14 cellular contexts compared by ENCODE assay signal in the genomic region with DNA sequence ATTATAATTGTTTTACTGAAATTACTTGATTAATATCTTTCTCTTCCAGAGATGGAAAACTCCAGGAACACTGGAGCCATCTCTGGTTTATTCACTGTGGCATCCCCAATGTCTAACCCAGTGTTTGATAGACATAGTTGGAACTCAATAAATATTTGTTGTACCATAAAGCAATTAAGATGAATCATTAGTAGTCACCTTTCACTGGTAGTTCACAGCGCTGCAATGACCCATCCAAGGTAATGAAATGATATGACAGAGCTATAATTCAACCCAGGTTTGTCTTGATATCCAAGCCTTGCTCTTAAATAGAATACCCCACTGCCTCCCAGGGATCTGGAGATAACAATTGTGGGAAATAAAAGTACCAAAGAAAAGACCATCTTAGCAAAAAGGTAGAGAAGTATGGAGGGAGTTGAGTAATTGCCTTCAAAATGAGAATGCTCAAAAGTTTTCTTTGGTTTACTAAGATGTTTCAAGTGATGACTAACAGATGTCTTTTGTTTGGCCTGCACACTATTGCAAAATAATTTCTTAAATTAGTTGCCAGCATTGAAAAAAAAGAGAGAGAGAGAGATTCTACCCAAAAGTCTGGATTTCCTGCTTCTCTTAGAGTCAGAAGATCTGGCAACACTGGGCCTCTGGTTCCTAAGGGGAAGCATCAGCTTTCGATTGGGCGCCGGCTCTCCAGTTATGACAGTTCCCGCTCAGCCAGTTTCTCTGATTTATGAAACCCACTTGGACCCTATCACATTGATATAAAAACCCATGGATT.
DNase-seq lines count a peak whose midpoint lies in the region; ATAC-seq, FAIRE-seq and TF ChIP-seq lines count a peak whose summit lies in the region.
"Had no signal": no experiment of that assay in that cellular context is flagged by ENCODE, and none has a peak within 500 bp of the region (broad histone marks: within the 10 kb centered on the region; RNA-seq: fewer than 3 reads in every experiment).

No MANE protein-coding gene starts in this region.

- H3K36me3 ChIP-seq in Karpas-422 (ENCODE audit: insufficient read depth, low read length), result no peaks in the 10 kb centered on the region
- H3K36me3 ChIP-seq in adipocyte (ENCODE audit: control insufficient read depth, insufficient read depth, low read length, severe bottlenecking), result no peaks in the 10 kb centered on the region
- H3K36me3 ChIP-seq in heart left ventricle, result no peaks in the 10 kb centered on the region
- H3K36me3 ChIP-seq in suprapubic skin, result no peaks in the 10 kb centered on the region
- H3K36me3 ChIP-seq: cardiac muscle cell had no signal

- 79 to 89% (median 85%) methylated on average over 5 of the region's 5 CpGs for WGBS in heart left ventricle, 4 donors
- WGBS in suprapubic skin, result 77% methylated on average over 5 of the region's 5 CpGs

- H3K9me2 ChIP-seq in Karpas-422 (replicated peaks; ENCODE audit: insufficient read depth, low read length), result no peaks in the 10 kb centered on the region

- no peak overlapping the region for H3K27ac ChIP-seq in Karpas-422 (ENCODE audit: low read length)
- H3K27ac ChIP-seq in heart left ventricle, result peak overlapping the region in 1 of 12 donors; percentile 46
- H3K27ac ChIP-seq in suprapubic skin, result no peak overlapping the region
- H3K27ac ChIP-seq: cardiac muscle cell, parathyroid adenoma had no signal

- H3K9me3 ChIP-seq in Karpas-422 (ENCODE audit: low read length) (no peaks in the 10 kb centered on the region), adipocyte (ENCODE audit: control insufficient read depth, low read length) (peaks cover 6% of the 10 kb centered on the region), heart left ventricle (peaks cover 0 to 12% (median 5%) of the 10 kb centered on the region in 12 donors), suprapubic skin (peaks cover 3% of the 10 kb centered on the region)

- no peak for FAIRE-seq in frontal cortex (lab: Jason Lieb, UNC)
- FAIRE-seq: H1 had no signal

- peak in 3 of 4 donors; percentile 39 to 79 (median 41) for ATAC-seq in heart left ventricle
- ATAC-seq: left lobe of liver, WTC11 had no signal

- H3K79me2 ChIP-seq in Karpas-422 (ENCODE audit: low read length), result no peaks in the 10 kb centered on the region
- H3K79me2 ChIP-seq: parathyroid adenoma had no signal

- H3K9ac ChIP-seq in Karpas-422 (ENCODE audit: low read length) (no peak overlapping the region), adipocyte (ENCODE audit: low read length) (no peak overlapping the region)
- H3K9ac ChIP-seq: parathyroid adenoma had no signal

- H3K4me3 ChIP-seq in Karpas-422 (ENCODE audit: low read length) (no peak overlapping the region), adipocyte (ENCODE audit: low read length) (no peak overlapping the region), heart left ventricle (no peak overlapping the region), suprapubic skin (no peak overlapping the region)
- H3K4me3 ChIP-seq: cardiac muscle cell had no signal

- H3K27ac Mint-ChIP-seq in activated T-helper 2 cell treated with anti-CD3 and anti-CD28 coated beads, Interferon-gamma antibody, Interleukin-2, Interleukin-4, amounts not matched to agents 10 μg/mL and 5 μg/mL and 100 μg/mL, durations not matched to agents 14 hours and 24 hours and 36 hours, result no peak overlapping the region
- H3K27ac Mint-ChIP-seq: WTC11 had no signal

- H3K9me3 Mint-ChIP-seq in activated T-helper 2 cell treated with anti-CD3 and anti-CD28 coated beads, Interferon-gamma antibody, Interleukin-2, Interleukin-4, amounts not matched to agents 10 μg/mL and 5 μg/mL and 100 μg/mL, durations not matched to agents 14 hours and 24 hours and 36 hours, result peaks cover 4% of the 10 kb centered on the region

- H3K36me3 Mint-ChIP-seq in activated T-helper 2 cell treated with anti-CD3 and anti-CD28 coated beads, Interferon-gamma antibody, Interleukin-2, Interleukin-4, amounts not matched to agents 10 μg/mL and 5 μg/mL and 100 μg/mL, durations not matched to agents 14 hours and 24 hours and 36 hours (ENCODE audit: low read depth), result no peaks in the 10 kb centered on the region

- H3K4me1 Mint-ChIP-seq in activated T-helper 2 cell treated with anti-CD3 and anti-CD28 coated beads, Interferon-gamma antibody, Interleukin-2, Interleukin-4, amounts not matched to agents 10 μg/mL and 5 μg/mL and 100 μg/mL, durations not matched to agents 14 hours and 24 hours and 36 hours (ENCODE audit: low read depth), result no peaks in the 10 kb centered on the region

- TF ChIP-seq CTCF in heart left ventricle (IDR thresholded peaks at IDR 0.05), result no peak
- TF ChIP-seq CTCF in suprapubic skin (IDR thresholded peaks at IDR 0.05), result no peak

- no peaks in the 10 kb centered on the region for H4K20me1 ChIP-seq in Karpas-422 (ENCODE audit: insufficient read depth, low read depth, low read length)

- no peak overlapping the region for H2AFZ ChIP-seq in Karpas-422 (ENCODE audit: low read length)
- H2AFZ ChIP-seq: parathyroid adenoma had no signal

- H3K27me3 ChIP-seq in Karpas-422 (ENCODE audit: low read length), result no peaks in the 10 kb centered on the region
- no peaks in the 10 kb centered on the region for H3K27me3 ChIP-seq in adipocyte (replicated peaks; ENCODE audit: control insufficient read depth, insufficient read depth, low read length)
- no peaks in the 10 kb centered on the region for H3K27me3 ChIP-seq in heart left ventricle
- no peaks in the 10 kb centered on the region for H3K27me3 ChIP-seq in suprapubic skin
- H3K27me3 ChIP-seq: cardiac muscle cell had no signal

- H3K27me3 Mint-ChIP-seq in activated T-helper 2 cell treated with anti-CD3 and anti-CD28 coated beads, Interferon-gamma antibody, Interleukin-2, Interleukin-4, amounts not matched to agents 10 μg/mL and 5 μg/mL and 100 μg/mL, durations not matched to agents 14 hours and 24 hours and 36 hours (ENCODE audit: low read depth), result peaks cover 3% of the 10 kb centered on the region

- no peak overlapping the region for H3K4me3 Mint-ChIP-seq in activated T-helper 2 cell treated with anti-CD3 and anti-CD28 coated beads, Interferon-gamma antibody, Interleukin-2, Interleukin-4, amounts not matched to agents 10 μg/mL and 5 μg/mL and 100 μg/mL, durations not matched to agents 14 hours and 24 hours and 36 hours (ENCODE audit: low read depth)
- H3K4me3 Mint-ChIP-seq: WTC11 had no signal

- no peak for TF ChIP-seq EP300 in suprapubic skin (IDR thresholded peaks at IDR 0.05)

- TF ChIP-seq POLR2A in heart left ventricle (IDR thresholded peaks at IDR 0.05), result no peak
- TF ChIP-seq POLR2A in suprapubic skin (IDR thresholded peaks at IDR 0.05), result no peak

- peak; percentile 1 for DNase-seq in Karpas-422
- peak; percentile 87 for DNase-seq in adipocyte (ENCODE audit: low read depth)
- DNase-seq in heart left ventricle, result peak in 4 of 5 donors; percentile 10 to 56 (median 47)
- DNase-seq in suprapubic skin (ENCODE audit: low spot score in 2 of 2), result peak; percentile 68 to 79
- DNase-seq in mesenteric fat pad (ENCODE audit: low spot score), result no peak
- DNase-seq in frontal cortex (ENCODE audit: low spot score in 2 of 2), result no peak
- DNase-seq in activated T-helper 2 cell treated with anti-CD3 and anti-CD28 coated beads, Interferon-gamma antibody, Interleukin-2, Interleukin-4, amounts not matched to agents 10 μg/mL and 5 μg/mL and 100 μg/mL, durations not matched to agents 14 hours and 24 hours and 36 hours (ENCODE audit: low spot score), result no peak
- DNase-seq: activated T-cell treated with anti-CD3 and anti-CD28 coated beads, Interleukin-2, amount 50 U/mL, for 48 hours; NCI-H2171 had no signal

- no peaks in the 10 kb centered on the region for H3K4me1 ChIP-seq in Karpas-422 (ENCODE audit: low read length)
- H3K4me1 ChIP-seq in adipocyte (ENCODE audit: control insufficient read depth, insufficient read depth, low read length), result peaks cover 16% of the 10 kb centered on the region
- no peaks in the 10 kb centered on the region for H3K4me1 ChIP-seq in heart left ventricle
- no peaks in the 10 kb centered on the region for H3K4me1 ChIP-seq in suprapubic skin
- H3K4me1 ChIP-seq: parathyroid adenoma had no signal

- intact Hi-C loops in heart left ventricle (cut with DNase I), result no loop called here
- intact Hi-C loops in activated T-helper 2 cell treated with anti-CD3 and anti-CD28 coated beads, Interferon-gamma antibody, Interleukin-2, Interleukin-4, amounts not matched to agents 10 μg/mL and 5 μg/mL and 100 μg/mL, durations not matched to agents 14 hours and 24 hours and 36 hours (cut with micrococcal nuclease), result no loop called here

- H3K4me2 ChIP-seq in Karpas-422 (ENCODE audit: low read depth, low read length, poor library complexity, severe bottlenecking), result no peak overlapping the region

Comparison
In these comparisons a context has a peak if more than half of its experiments do, and no peak if none do; other contexts are left out.
1. DNase-seq: peak in Karpas-422 (single experiment), adipocyte (single experiment), heart left ventricle (4 of 5) and suprapubic skin (2 of 2); none in mesenteric fat pad (single experiment), frontal cortex (0 of 2) and activated T-helper 2 cell treated with anti-CD3 and anti-CD28 coated beads, Interferon-gamma antibody, Interleukin-2, Interleukin-4, amounts not matched to agents 10 μg/mL and 5 μg/mL and 100 μg/mL, durations not matched to agents 14 hours and 24 hours and 36 hours (single experiment).